ENCODE assay signal across 4 cellular contexts in the genomic region with DNA sequence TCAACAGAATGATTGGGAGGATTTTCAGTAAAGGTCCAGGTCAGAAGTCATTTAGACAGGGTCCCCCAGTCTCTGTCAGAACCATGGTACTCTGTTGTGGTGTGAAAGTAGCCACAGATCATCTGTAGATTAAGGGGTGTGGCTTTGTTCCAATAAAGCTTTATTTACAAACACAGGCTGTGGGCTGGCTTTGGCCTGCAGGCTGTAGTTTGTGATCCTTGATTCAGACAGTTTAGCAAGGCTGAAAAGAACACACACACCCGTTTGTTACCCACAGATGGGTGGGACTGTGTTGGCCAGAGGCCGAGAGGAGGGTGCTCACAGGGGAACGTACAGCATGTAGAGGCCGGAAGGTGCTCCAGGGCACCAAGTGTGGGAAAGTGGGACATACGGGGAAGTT. TPM values are rescaled to one million over a fixed set of nuclear protein-coding genes. Genes with fewer than 3 reads are reported as not detected.
"Had no signal": no experiment of that assay in that cellular context is flagged by ENCODE, and none has a peak within 500 bp of the region (broad histone marks: within the 10 kb centered on the region; RNA-seq: fewer than 3 reads in every experiment).

No MANE protein-coding gene starts in this region.

RNA-seq across cellular contexts. Expression of gene FAM90A1, which starts 3.6 kb away (rescaled TPM):
- total RNA-seq: H1, HT1080, IMR-90 had no signal
- polyA plus RNA-seq: GM23338 had no signal
